ENCODE assay signal across 30 cellular contexts in genomic region chr1:78091886-78092285, GRCh38. TPM values are rescaled to one million over a fixed set of nuclear protein-coding genes. Genes with fewer than 3 reads are reported as not detected.
"Had no signal": no experiment of that assay in that cellular context is flagged by ENCODE, and none has a peak within 500 bp of the region (broad histone marks: within the 10 kb centered on the region; RNA-seq: fewer than 3 reads in every experiment).

No MANE protein-coding gene starts in this region.

- H3K36me3 Mint-ChIP-seq: mesothelial cell of epicardium, neural progenitor cell had no signal

- H2AFZ ChIP-seq: hepatocyte had no signal

- DNase-seq: kidney; left colon; left lung; lower lobe of right lung; naive B cell; natural killer cell; nephron progenitor cell; occipital lobe; ovary; right lobe of liver; stimulated activated CD4-positive, alpha-beta T cell treated with anti-CD3 and anti-CD28 coated beads, Interleukin-1b, Interleukin-23, amount 100 ng/mL, for 48 hours; stimulated activated CD4-positive, alpha-beta T cell treated with anti-CD3 and anti-CD28 coated beads, Interleukin-2, amount 100 ng/mL, for 48 hours; stimulated activated CD4-positive, alpha-beta T cell treated with anti-CD3 and anti-CD28 coated beads, Interleukin-4, amount 100 ng/mL, for 4 hours; stimulated activated CD8-positive, alpha-beta memory T cell treated with anti-CD3 and anti-CD28 coated beads, Interleukin-4, amount 100 ng/mL, for 48 hours; stimulated activated naive CD8-positive, alpha-beta T cell treated with anti-CD3 and anti-CD28 coated beads, Interleukin-15, Interleukin-2, amounts not matched to agents 100 U/mL and 50 U/mL, for 24 hours; stomach; transverse colon had no signal

- H3K4me1 Mint-ChIP-seq: mesothelial cell of epicardium; naive B cell; natural killer cell; nephron progenitor cell; neural progenitor cell; stimulated activated memory B cell treated with anti-CD40 and anti-IgM and Interleukin-4, amounts not matched to agents 10 μg/mL and 1 μg/mL and 100 μg/mL, for 72 hours had no signal

- H3K4me3 Mint-ChIP-seq: mesothelial cell of epicardium; natural killer cell; nephron progenitor cell; neural progenitor cell; stimulated activated memory B cell treated with anti-CD40 and anti-IgM and Interleukin-4, amounts not matched to agents 10 μg/mL and 1 μg/mL and 100 μg/mL, for 72 hours had no signal

- H3K9me3 ChIP-seq: neutrophil, ovary, right lobe of liver, testis, thyroid gland, vagina had no signal

- H3K9me3 Mint-ChIP-seq: neural progenitor cell had no signal

- H3K27me3 ChIP-seq: hepatocyte, left lung, neural progenitor cell, neutrophil, ovary, right atrium auricular region, right lobe of liver, stomach, testis, thyroid gland, transverse colon, upper lobe of left lung, vagina had no signal

- H3K4me3 ChIP-seq: hepatocyte, left lung, lower lobe of right lung, neural progenitor cell, ovary, right atrium auricular region, right lobe of liver, smooth muscle cell, stomach, testis, thyroid gland, transverse colon, upper lobe of left lung, vagina had no signal

- H3K4me2 ChIP-seq: hepatocyte, neural progenitor cell, smooth muscle cell had no signal

- H3K27me3 Mint-ChIP-seq: progenitor cell of endocrine pancreas; stimulated activated memory B cell treated with anti-CD40 and anti-IgM and Interleukin-4, amounts not matched to agents 10 μg/mL and 1 μg/mL and 100 μg/mL, for 72 hours had no signal

- H3K79me2 ChIP-seq: hepatocyte had no signal

- H3K36me3 ChIP-seq: left lung, lower lobe of right lung, neural progenitor cell, neutrophil, ovary, right atrium auricular region, right lobe of liver, stomach, thyroid gland, transverse colon, upper lobe of left lung, vagina had no signal

- ATAC-seq: left colon; left lung; lower lobe of right lung; natural killer cell; right lobe of liver; stimulated activated memory B cell treated with anti-CD40 and anti-IgM and Interleukin-4, amounts not matched to agents 10 μg/mL and 1 μg/mL and 100 μg/mL, for 72 hours; stimulated activated naive CD8-positive, alpha-beta T cell treated with anti-CD3 and anti-CD28 coated beads, Interleukin-15, Interleukin-2, amounts not matched to agents 100 U/mL and 50 U/mL, for 24 hours had no signal

- H3K27ac ChIP-seq: hepatocyte, left lung, lower lobe of right lung, neural progenitor cell, neutrophil, ovary, right atrium auricular region, right lobe of liver, stomach, testis, thyroid gland, transverse colon, upper lobe of left lung, vagina had no signal

- FAIRE-seq: kidney had no signal

- H3K9ac ChIP-seq: neural progenitor cell had no signal

- H3K4me1 ChIP-seq: left lung, lower lobe of right lung, neural progenitor cell, stomach, testis, thyroid gland, transverse colon, vagina had no signal

- H3K27ac Mint-ChIP-seq: mesothelial cell of epicardium; natural killer cell; nephron progenitor cell; neural progenitor cell; progenitor cell of endocrine pancreas; stimulated activated memory B cell treated with anti-CD40 and anti-IgM and Interleukin-4, amounts not matched to agents 10 μg/mL and 1 μg/mL and 100 μg/mL, for 72 hours had no signal

RNA-seq across cellular contexts. Expression of gene GIPC2, which starts 46.1 kb away (rescaled TPM):
- total RNA-seq: natural killer cell, smooth muscle cell had no signal
- polyA plus RNA-seq: mammary epithelial cell had no signal
